ENCODE assay signal across 8 cellular contexts in genomic region chr22:20803696-20804324, GRCh38. TPM values are rescaled to one million over a fixed set of nuclear protein-coding genes. Genes with fewer than 3 reads are reported as not detected.
DNase-seq lines count a peak whose midpoint lies in the region; ATAC-seq, FAIRE-seq and TF ChIP-seq lines count a peak whose summit lies in the region.

No MANE protein-coding gene starts in this region.

- H3K4me1 Mint-ChIP-seq in CD4-positive, CD25-positive, alpha-beta regulatory T cell: no peaks in the 10 kb centered on the region
- peaks cover 6% of the 10 kb centered on the region for H3K4me1 Mint-ChIP-seq in activated CD4-positive, alpha-beta memory T cell treated with anti-CD3 and anti-CD28 coated beads for 36 hours (ENCODE audit: low read depth)
- no peaks in the 10 kb centered on the region for H3K4me1 Mint-ChIP-seq in activated T-helper 1 cell treated with anti-CD3 and anti-CD28 coated beads, Interleukin-12 subunit alpha, Interleukin-12 subunit beta, Interleukin-2, Interleukin-4 antibody, amounts not matched to agents 30 ng/mL and 10 ng/mL and 1 ng/mL, durations not matched to agents 14 hours and 24 hours and 36 hours (ENCODE audit: low read depth)

- H3K79me2 ChIP-seq in smooth muscle cell (ENCODE audit: low read depth): no peaks in the 10 kb centered on the region

- no peak overlapping the region for H3K27ac Mint-ChIP-seq in CD4-positive, CD25-positive, alpha-beta regulatory T cell
- H3K27ac Mint-ChIP-seq in activated CD4-positive, alpha-beta memory T cell treated with anti-CD3 and anti-CD28 coated beads for 36 hours: no peak overlapping the region
- H3K27ac Mint-ChIP-seq in activated T-helper 1 cell treated with anti-CD3 and anti-CD28 coated beads, Interleukin-12 subunit alpha, Interleukin-12 subunit beta, Interleukin-2, Interleukin-4 antibody, amounts not matched to agents 30 ng/mL and 10 ng/mL and 1 ng/mL, durations not matched to agents 14 hours and 24 hours and 36 hours: no peak overlapping the region

- no peaks in the 10 kb centered on the region for H3F3A ChIP-seq in smooth muscle cell (ENCODE audit: low read depth)

- CTCF ChIA-PET in activated CD4-positive, alpha-beta memory T cell treated with anti-CD3 and anti-CD28 coated beads for 36 hours (lab: Charles Lee): interaction anchor here (1.0 to 1.2 kb wide), 2 partner anchors 10 to 117 kb away, joined by 3 to 4 read pairs; no protein-coding TSS in a partner anchor

- H3K4me3 ChIP-seq in CD4-positive, CD25-positive, alpha-beta regulatory T cell (ENCODE audit: low read depth, low read length): no peak overlapping the region
- no peak overlapping the region for H3K4me3 ChIP-seq in fibroblast of pulmonary artery (replicated peaks; ENCODE audit: low read depth, low read length)
- no peak overlapping the region for H3K4me3 ChIP-seq in smooth muscle cell

- H3K27me3 Mint-ChIP-seq in CD4-positive, CD25-positive, alpha-beta regulatory T cell: no peaks in the 10 kb centered on the region
- H3K27me3 Mint-ChIP-seq in activated CD4-positive, alpha-beta memory T cell treated with anti-CD3 and anti-CD28 coated beads for 36 hours: no peaks in the 10 kb centered on the region
- H3K27me3 Mint-ChIP-seq in activated T-helper 1 cell treated with anti-CD3 and anti-CD28 coated beads, Interleukin-12 subunit alpha, Interleukin-12 subunit beta, Interleukin-2, Interleukin-4 antibody, amounts not matched to agents 30 ng/mL and 10 ng/mL and 1 ng/mL, durations not matched to agents 14 hours and 24 hours and 36 hours (ENCODE audit: insufficient read depth): no peaks in the 10 kb centered on the region

- FAIRE-seq in HTR-8/SVneo (lab: Jason Lieb, UNC): no peak

- TF ChIP-seq CTCF in fibroblast of pulmonary artery (IDR thresholded peaks at IDR 0.05; ENCODE audit: low read length, missing control alignments): peak; percentile 65
- TF ChIP-seq CTCF in smooth muscle cell (IDR thresholded peaks at IDR 0.05; ENCODE audit: borderline replicate concordance, insufficient read depth, poor library complexity, severe bottlenecking): peak; percentile 47

- H3K9ac ChIP-seq in smooth muscle cell (ENCODE audit: low read depth): no peak overlapping the region

- H3K9me3 ChIP-seq in CD4-positive, CD25-positive, alpha-beta regulatory T cell (ENCODE audit: control insufficient read depth in 2 of 2, low read length in 2 of 2): no peaks in the 10 kb centered on the region
- H3K9me3 ChIP-seq in smooth muscle cell (replicated peaks; ENCODE audit: low read depth): no peaks in the 10 kb centered on the region

- H3K36me3 ChIP-seq in CD4-positive, CD25-positive, alpha-beta regulatory T cell (ENCODE audit: control insufficient read depth, insufficient read depth, low read length): peaks cover 83% of the 10 kb centered on the region
- no peaks in the 10 kb centered on the region for H3K36me3 ChIP-seq in smooth muscle cell (ENCODE audit: low read depth)

- H3K4me3 Mint-ChIP-seq in CD4-positive, CD25-positive, alpha-beta regulatory T cell: no peak overlapping the region
- H3K4me3 Mint-ChIP-seq in activated CD4-positive, alpha-beta memory T cell treated with anti-CD3 and anti-CD28 coated beads for 36 hours: no peak overlapping the region
- H3K4me3 Mint-ChIP-seq in activated T-helper 1 cell treated with anti-CD3 and anti-CD28 coated beads, Interleukin-12 subunit alpha, Interleukin-12 subunit beta, Interleukin-2, Interleukin-4 antibody, amounts not matched to agents 30 ng/mL and 10 ng/mL and 1 ng/mL, durations not matched to agents 14 hours and 24 hours and 36 hours: no peak overlapping the region

- no peaks in the 10 kb centered on the region for H3K27me3 ChIP-seq in CD4-positive, CD25-positive, alpha-beta regulatory T cell (ENCODE audit: control insufficient read depth, insufficient read depth, low read length)
- H3K27me3 ChIP-seq in smooth muscle cell (ENCODE audit: low read depth): no peaks in the 10 kb centered on the region

- ATAC-seq in CD4-positive, CD25-positive, alpha-beta regulatory T cell (ENCODE audit: low read depth in 2 of 2): no peak
- no peak for ATAC-seq in HG03460 (IDR thresholded peaks at IDR 0.05; ENCODE audit: unreplicated experiment)

- intact Hi-C loops in activated CD4-positive, alpha-beta memory T cell treated with anti-CD3 and anti-CD28 coated beads for 36 hours (cut with micrococcal nuclease): no loop called here
- intact Hi-C loops in activated T-helper 1 cell treated with anti-CD3 and anti-CD28 coated beads, Interleukin-12 subunit alpha, Interleukin-12 subunit beta, Interleukin-2, Interleukin-4 antibody, amounts not matched to agents 30 ng/mL and 10 ng/mL and 1 ng/mL, durations not matched to agents 14 hours and 24 hours and 36 hours (cut with micrococcal nuclease): no loop called here

- peak in 2 of 3 donors; percentile 18 to 41 for DNase-seq in CD4-positive, CD25-positive, alpha-beta regulatory T cell
- DNase-seq in HTR-8/SVneo (ENCODE audit: insufficient read length, low spot score) (peak; percentile 12), fibroblast of pulmonary artery (ENCODE audit: low read depth) (peak; percentile 50), smooth muscle cell (lab: John Stamatoyannopoulos, UW; ENCODE audit: unreplicated experiment) (no peak), H4 (ENCODE audit: low spot score) (no peak)
- peak; percentile 56 for DNase-seq in activated CD4-positive, alpha-beta memory T cell treated with anti-CD3 and anti-CD28 coated beads for 36 hours
- DNase-seq in activated T-helper 1 cell treated with anti-CD3 and anti-CD28 coated beads, Interleukin-12 subunit alpha, Interleukin-12 subunit beta, Interleukin-2, Interleukin-4 antibody, amounts not matched to agents 30 ng/mL and 10 ng/mL and 1 ng/mL, durations not matched to agents 14 hours and 24 hours and 36 hours (ENCODE audit: low spot score): no peak

- no peak overlapping the region for H3K4me2 ChIP-seq in smooth muscle cell

- no peak overlapping the region for H3K27ac ChIP-seq in CD4-positive, CD25-positive, alpha-beta regulatory T cell (ENCODE audit: insufficient read depth, low read length, poor library complexity, severe bottlenecking)
- no peak overlapping the region for H3K27ac ChIP-seq in smooth muscle cell (ENCODE audit: low read depth)

- no peaks in the 10 kb centered on the region for H4K20me1 ChIP-seq in smooth muscle cell (ENCODE audit: low read depth)

- no peaks in the 10 kb centered on the region for H3K4me1 ChIP-seq in CD4-positive, CD25-positive, alpha-beta regulatory T cell (ENCODE audit: control insufficient read depth, insufficient read depth, low read length, poor library complexity, severe bottlenecking)
- no peaks in the 10 kb centered on the region for H3K4me1 ChIP-seq in smooth muscle cell (ENCODE audit: low read depth)

- H3K9me3 Mint-ChIP-seq in CD4-positive, CD25-positive, alpha-beta regulatory T cell: no peaks in the 10 kb centered on the region
- no peaks in the 10 kb centered on the region for H3K9me3 Mint-ChIP-seq in activated CD4-positive, alpha-beta memory T cell treated with anti-CD3 and anti-CD28 coated beads for 36 hours
- no peaks in the 10 kb centered on the region for H3K9me3 Mint-ChIP-seq in activated T-helper 1 cell treated with anti-CD3 and anti-CD28 coated beads, Interleukin-12 subunit alpha, Interleukin-12 subunit beta, Interleukin-2, Interleukin-4 antibody, amounts not matched to agents 30 ng/mL and 10 ng/mL and 1 ng/mL, durations not matched to agents 14 hours and 24 hours and 36 hours

- H2AFZ ChIP-seq in smooth muscle cell (ENCODE audit: low read depth): no peak overlapping the region

- POLR2A ChIA-PET in activated CD4-positive, alpha-beta memory T cell treated with anti-CD3 and anti-CD28 coated beads for 36 hours (lab: Charles Lee): no interaction called here

- H3K36me3 Mint-ChIP-seq in CD4-positive, CD25-positive, alpha-beta regulatory T cell: peaks cover 60% of the 10 kb centered on the region
- H3K36me3 Mint-ChIP-seq in activated CD4-positive, alpha-beta memory T cell treated with anti-CD3 and anti-CD28 coated beads for 36 hours: peaks cover 44% of the 10 kb centered on the region
- H3K36me3 Mint-ChIP-seq in activated T-helper 1 cell treated with anti-CD3 and anti-CD28 coated beads, Interleukin-12 subunit alpha, Interleukin-12 subunit beta, Interleukin-2, Interleukin-4 antibody, amounts not matched to agents 30 ng/mL and 10 ng/mL and 1 ng/mL, durations not matched to agents 14 hours and 24 hours and 36 hours (ENCODE audit: low read depth): peaks cover 47% of the 10 kb centered on the region

- WGBS in smooth muscle cell (ENCODE audit: low lambda C conversion rate): 87% methylated on average over 11 of the region's 11 CpGs

RNA-seq across cellular contexts. Expression of gene SERPIND1, which starts 29.9 kb away (rescaled TPM):
- total RNA-seq in CD4-positive, CD25-positive, alpha-beta regulatory T cell: not detected
- polyA plus RNA-seq in CD4-positive, CD25-positive, alpha-beta regulatory T cell: under 1 TPM in 2 of 4 donors, not detected in 2; 0.10 to 0.29 TPM
- total RNA-seq in activated CD4-positive, alpha-beta memory T cell treated with anti-CD3 and anti-CD28 coated beads for 36 hours: not detected
- not detected in 2 replicates for total RNA-seq in smooth muscle cell
- 0.10 TPM in 1 of 2 replicates, not detected in the other for polyA plus RNA-seq in smooth muscle cell
- total RNA-seq in activated T-helper 1 cell treated with anti-CD3 and anti-CD28 coated beads, Interleukin-12 subunit alpha, Interleukin-12 subunit beta, Interleukin-2, Interleukin-4 antibody, amounts not matched to agents 30 ng/mL and 10 ng/mL and 1 ng/mL, durations not matched to agents 14 hours and 24 hours and 36 hours: not detected in 2 replicates
- total RNA-seq in H4 (2014; rRNA removed; shearing (Covaris generic)): not detected in 2 replicates

RNA-seq across cellular contexts. Expression of gene PI4KA, which starts 54.8 kb away (rescaled TPM):
- 182 TPM for total RNA-seq in CD4-positive, CD25-positive, alpha-beta regulatory T cell
- 10 to 100 TPM; 38.9 to 47.0 (median 41.9) TPM for polyA plus RNA-seq in CD4-positive, CD25-positive, alpha-beta regulatory T cell
- 10 to 100 TPM; 57.9 to 58.9 TPM for total RNA-seq in activated CD4-positive, alpha-beta memory T cell treated with anti-CD3 and anti-CD28 coated beads for 36 hours
- 19.2 and 33.2 TPM in 2 replicates for total RNA-seq in smooth muscle cell
- polyA plus RNA-seq in smooth muscle cell: 23.5 and 47.8 TPM in 2 replicates
- 80.4 and 84.7 TPM in 2 replicates for total RNA-seq in activated T-helper 1 cell treated with anti-CD3 and anti-CD28 coated beads, Interleukin-12 subunit alpha, Interleukin-12 subunit beta, Interleukin-2, Interleukin-4 antibody, amounts not matched to agents 30 ng/mL and 10 ng/mL and 1 ng/mL, durations not matched to agents 14 hours and 24 hours and 36 hours
- total RNA-seq in H4 (2014; rRNA removed; shearing (Covaris generic)): 12.6 and 19.6 TPM in 2 replicates

RNA-seq across cellular contexts. Expression of gene SNAP29, which starts 55.0 kb away (rescaled TPM):
- total RNA-seq in CD4-positive, CD25-positive, alpha-beta regulatory T cell: 23.1 TPM
- polyA plus RNA-seq in CD4-positive, CD25-positive, alpha-beta regulatory T cell: 10 to 100 TPM; 20.1 to 34.0 (median 25.4) TPM
- 10 to 100 TPM; 28.2 to 29.1 TPM for total RNA-seq in activated CD4-positive, alpha-beta memory T cell treated with anti-CD3 and anti-CD28 coated beads for 36 hours
- total RNA-seq in smooth muscle cell: 8.1 and 9.4 TPM in 2 replicates
- 28.8 and 32.1 TPM in 2 replicates for polyA plus RNA-seq in smooth muscle cell
- 24.6 and 27.7 TPM in 2 replicates for total RNA-seq in activated T-helper 1 cell treated with anti-CD3 and anti-CD28 coated beads, Interleukin-12 subunit alpha, Interleukin-12 subunit beta, Interleukin-2, Interleukin-4 antibody, amounts not matched to agents 30 ng/mL and 10 ng/mL and 1 ng/mL, durations not matched to agents 14 hours and 24 hours and 36 hours
- 5.0 and 6.1 TPM in 2 replicates for total RNA-seq in H4 (2014; rRNA removed; shearing (Covaris generic))

Comparison
In these comparisons a context has a peak if more than half of its experiments do, and no peak if none do; other contexts are left out.
1. DNase-seq: peak in CD4-positive, CD25-positive, alpha-beta regulatory T cell (2 of 3), HTR-8/SVneo (single experiment), activated CD4-positive, alpha-beta memory T cell treated with anti-CD3 and anti-CD28 coated beads for 36 hours (single experiment) and fibroblast of pulmonary artery (single experiment); none in smooth muscle cell (single experiment), activated T-helper 1 cell treated with anti-CD3 and anti-CD28 coated beads, Interleukin-12 subunit alpha, Interleukin-12 subunit beta, Interleukin-2, Interleukin-4 antibody, amounts not matched to agents 30 ng/mL and 10 ng/mL and 1 ng/mL, durations not matched to agents 14 hours and 24 hours and 36 hours (single experiment) and H4 (single experiment).